1 cellular context compared by ENCODE assay signal in genomic region chr18:31232779-31233424, GRCh38.
A peak's percentile ranks its signal among the peaks of the same experiment; 100 is the strongest.
TF ChIP-seq lines count a peak whose summit lies in the region.

No MANE protein-coding gene starts in this region.

TF ChIP-seq in HepG2, 621 proteins besides CTCF, POLR2A, EP300 and RAD21 (continued from another document and continues in another):
- TF ChIP-seq ZNF318 (CRISPR knock-in tag; IDR thresholded peaks at IDR 0.05), result no peak
- no peak for TF ChIP-seq KDM6A (CRISPR knock-in tag; IDR thresholded peaks at IDR 0.05; ENCODE audit: low read depth)
- TF ChIP-seq ZNF460 (CRISPR knock-in tag; IDR thresholded peaks at IDR 0.05; ENCODE audit: borderline replicate concordance), result peak; percentile 20; the same call in 1 of the 2 replicates
- TF ChIP-seq ZNF207 (IDR thresholded peaks at IDR 0.05; ENCODE audit: borderline replicate concordance), result no peak
- peak; percentile 86 for TF ChIP-seq ARID5B (CRISPR knock-in tag; IDR thresholded peaks at IDR 0.05)
- no peak for TF ChIP-seq FUBP1 (CRISPR knock-in tag; IDR thresholded peaks at IDR 0.05; ENCODE audit: borderline replicate concordance)
- peak; percentile 68; the same call in 1 of the 2 replicates for TF ChIP-seq ZNF512B (CRISPR knock-in tag; IDR thresholded peaks at IDR 0.05; ENCODE audit: borderline replicate concordance)
- peak; percentile 67 for TF ChIP-seq TEAD3 (CRISPR knock-in tag; optimal IDR thresholded peaks at IDR 0.05; ENCODE audit: borderline replicate concordance)
- TF ChIP-seq YEATS4 (CRISPR knock-in tag; IDR thresholded peaks at IDR 0.05; ENCODE audit: borderline replicate concordance), result 0 out of 2 replicates have a peak, but pooled peaks have one; percentile 35
- no peak for TF ChIP-seq ZNF407 (CRISPR knock-in tag; IDR thresholded peaks at IDR 0.05; ENCODE audit: not compliant biosample characterization)
- no peak; the same call in 1 of the 2 replicates for TF ChIP-seq SMC3 (IDR thresholded peaks at IDR 0.05; ENCODE audit: low read length)
